ENCODE assay signal across 2 cellular contexts in the genomic region with DNA sequence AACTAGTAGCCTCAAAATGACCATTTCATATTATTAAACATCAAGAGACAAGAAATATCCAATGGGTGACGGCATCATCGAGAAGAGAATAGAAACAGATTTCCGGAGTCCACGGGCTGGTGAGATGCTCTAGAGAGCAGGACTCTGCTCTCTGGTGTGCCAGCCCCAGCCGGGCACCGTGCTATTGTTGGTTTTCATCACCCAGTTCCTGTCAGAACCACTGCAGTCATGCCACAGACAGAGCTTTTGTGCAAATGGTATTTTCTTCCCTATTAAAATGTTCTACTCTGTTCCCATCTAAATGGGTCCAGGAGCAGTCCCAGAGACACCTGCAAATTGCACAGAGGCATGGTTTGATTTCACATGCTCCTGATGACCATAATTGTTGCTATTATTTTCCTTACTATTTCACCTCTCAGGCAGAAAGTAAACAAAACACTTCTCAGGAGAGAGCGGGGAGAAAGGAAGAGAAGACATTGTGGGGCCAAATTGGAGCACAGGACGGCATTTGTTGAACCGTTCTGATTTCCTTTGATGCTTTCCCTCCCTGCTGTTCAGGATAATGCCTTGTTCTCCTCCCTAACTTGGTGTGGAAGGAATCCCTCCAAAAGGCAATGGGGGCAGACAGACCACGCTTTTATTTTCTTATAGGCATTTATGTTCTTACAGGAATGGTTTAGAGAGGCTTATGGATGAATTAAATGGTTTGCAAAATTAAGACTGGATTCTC.
TF ChIP-seq lines count a peak whose summit lies in the region.

No MANE protein-coding gene starts in this region.

TF ChIP-seq in H1, 55 proteins besides CTCF, POLR2A, EP300 and RAD21:
- TF ChIP-seq RBBP5 (IDR thresholded peaks at IDR 0.05; ENCODE audit: borderline replicate concordance, low read depth, low read length) (no peak), NANOG (IDR thresholded peaks at IDR 0.05; ENCODE audit: insufficient read depth, low read depth, low read length, poor library complexity, severe bottlenecking) (peak; percentile 31), CEBPB (IDR thresholded peaks at IDR 0.05; ENCODE audit: low read depth, low read length) (no peak)

TF ChIP-seq in HepG2, 621 proteins besides CTCF, POLR2A, EP300 and RAD21:
- no peak for TF ChIP-seq RXRA (CRISPR knock-in tag; IDR thresholded peaks at IDR 0.05)
- no peak for TF ChIP-seq ZNF605 (CRISPR knock-in tag; IDR thresholded peaks at IDR 0.05)
- no peak for TF ChIP-seq ZNF644 (CRISPR knock-in tag; IDR thresholded peaks at IDR 0.05; ENCODE audit: low read depth)
- TF ChIP-seq ZNF598 (CRISPR knock-in tag; IDR thresholded peaks at IDR 0.05; ENCODE audit: borderline replicate concordance): no peak
- TF ChIP-seq ZNF552 (CRISPR knock-in tag; IDR thresholded peaks at IDR 0.05; ENCODE audit: borderline replicate concordance): no peak
- TF ChIP-seq, protein P1, sequence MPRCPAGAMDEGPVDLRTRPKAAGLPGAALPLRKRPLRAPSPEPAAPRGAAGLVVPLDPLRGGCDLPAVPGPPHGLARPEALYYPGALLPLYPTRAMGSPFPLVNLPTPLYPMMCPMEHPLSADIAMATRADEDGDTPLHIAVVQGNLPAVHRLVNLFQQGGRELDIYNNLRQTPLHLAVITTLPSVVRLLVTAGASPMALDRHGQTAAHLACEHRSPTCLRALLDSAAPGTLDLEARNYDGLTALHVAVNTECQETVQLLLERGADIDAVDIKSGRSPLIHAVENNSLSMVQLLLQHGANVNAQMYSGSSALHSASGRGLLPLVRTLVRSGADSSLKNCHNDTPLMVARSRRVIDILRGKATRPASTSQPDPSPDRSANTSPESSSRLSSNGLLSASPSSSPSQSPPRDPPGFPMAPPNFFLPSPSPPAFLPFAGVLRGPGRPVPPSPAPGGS (CRISPR knock-in tag; IDR thresholded peaks at IDR 0.05): no peak
